1 cellular context compared by ENCODE assay signal in the genomic region with DNA sequence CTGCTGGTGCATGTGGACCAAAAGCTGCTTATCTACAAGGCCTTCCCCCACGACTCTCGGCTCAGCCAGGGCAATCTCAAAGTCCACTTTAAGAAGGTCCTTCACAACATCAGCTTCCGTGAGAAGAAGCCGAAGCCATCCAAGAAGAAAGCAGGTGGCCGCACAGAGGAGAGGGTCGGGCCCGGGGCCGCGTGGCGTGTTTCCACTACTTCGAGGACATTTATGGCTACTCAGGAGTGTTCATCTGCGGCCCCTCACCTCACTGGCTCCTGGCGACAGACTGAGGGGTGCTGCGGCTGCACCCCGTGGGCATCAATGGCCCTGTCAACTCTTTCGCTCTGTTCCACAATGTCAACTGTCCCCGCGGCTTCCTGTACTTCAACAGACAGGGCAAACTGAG.
TF ChIP-seq lines count a peak whose summit lies in the region.

No MANE protein-coding gene starts in this region.

TF ChIP-seq in H1, 55 proteins besides CTCF, POLR2A, EP300 and RAD21:
- TF ChIP-seq CREB1 (IDR thresholded peaks at IDR 0.05): no peak
- TF ChIP-seq HDAC2 (IDR thresholded peaks at IDR 0.05; ENCODE audit: borderline replicate concordance in 1 of 2, low read depth in 2 of 2, low read length in 2 of 2): no peak
- TF ChIP-seq SUZ12 (IDR thresholded peaks at IDR 0.05; ENCODE audit: low read length): no peak
- no peak for TF ChIP-seq SIX5 (IDR thresholded peaks at IDR 0.05; ENCODE audit: low read depth, low read length)
- TF ChIP-seq GTF2F1 (IDR thresholded peaks at IDR 0.05; ENCODE audit: borderline replicate concordance, low read depth, low read length): no peak
- TF ChIP-seq, protein P1, sequence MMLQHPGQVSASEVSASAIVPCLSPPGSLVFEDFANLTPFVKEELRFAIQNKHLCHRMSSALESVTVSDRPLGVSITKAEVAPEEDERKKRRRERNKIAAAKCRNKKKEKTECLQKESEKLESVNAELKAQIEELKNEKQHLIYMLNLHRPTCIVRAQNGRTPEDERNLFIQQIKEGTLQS (IDR thresholded peaks at IDR 0.05; ENCODE audit: insufficient read depth, low read depth, low read length): no peak
- TF ChIP-seq, protein P2, sequence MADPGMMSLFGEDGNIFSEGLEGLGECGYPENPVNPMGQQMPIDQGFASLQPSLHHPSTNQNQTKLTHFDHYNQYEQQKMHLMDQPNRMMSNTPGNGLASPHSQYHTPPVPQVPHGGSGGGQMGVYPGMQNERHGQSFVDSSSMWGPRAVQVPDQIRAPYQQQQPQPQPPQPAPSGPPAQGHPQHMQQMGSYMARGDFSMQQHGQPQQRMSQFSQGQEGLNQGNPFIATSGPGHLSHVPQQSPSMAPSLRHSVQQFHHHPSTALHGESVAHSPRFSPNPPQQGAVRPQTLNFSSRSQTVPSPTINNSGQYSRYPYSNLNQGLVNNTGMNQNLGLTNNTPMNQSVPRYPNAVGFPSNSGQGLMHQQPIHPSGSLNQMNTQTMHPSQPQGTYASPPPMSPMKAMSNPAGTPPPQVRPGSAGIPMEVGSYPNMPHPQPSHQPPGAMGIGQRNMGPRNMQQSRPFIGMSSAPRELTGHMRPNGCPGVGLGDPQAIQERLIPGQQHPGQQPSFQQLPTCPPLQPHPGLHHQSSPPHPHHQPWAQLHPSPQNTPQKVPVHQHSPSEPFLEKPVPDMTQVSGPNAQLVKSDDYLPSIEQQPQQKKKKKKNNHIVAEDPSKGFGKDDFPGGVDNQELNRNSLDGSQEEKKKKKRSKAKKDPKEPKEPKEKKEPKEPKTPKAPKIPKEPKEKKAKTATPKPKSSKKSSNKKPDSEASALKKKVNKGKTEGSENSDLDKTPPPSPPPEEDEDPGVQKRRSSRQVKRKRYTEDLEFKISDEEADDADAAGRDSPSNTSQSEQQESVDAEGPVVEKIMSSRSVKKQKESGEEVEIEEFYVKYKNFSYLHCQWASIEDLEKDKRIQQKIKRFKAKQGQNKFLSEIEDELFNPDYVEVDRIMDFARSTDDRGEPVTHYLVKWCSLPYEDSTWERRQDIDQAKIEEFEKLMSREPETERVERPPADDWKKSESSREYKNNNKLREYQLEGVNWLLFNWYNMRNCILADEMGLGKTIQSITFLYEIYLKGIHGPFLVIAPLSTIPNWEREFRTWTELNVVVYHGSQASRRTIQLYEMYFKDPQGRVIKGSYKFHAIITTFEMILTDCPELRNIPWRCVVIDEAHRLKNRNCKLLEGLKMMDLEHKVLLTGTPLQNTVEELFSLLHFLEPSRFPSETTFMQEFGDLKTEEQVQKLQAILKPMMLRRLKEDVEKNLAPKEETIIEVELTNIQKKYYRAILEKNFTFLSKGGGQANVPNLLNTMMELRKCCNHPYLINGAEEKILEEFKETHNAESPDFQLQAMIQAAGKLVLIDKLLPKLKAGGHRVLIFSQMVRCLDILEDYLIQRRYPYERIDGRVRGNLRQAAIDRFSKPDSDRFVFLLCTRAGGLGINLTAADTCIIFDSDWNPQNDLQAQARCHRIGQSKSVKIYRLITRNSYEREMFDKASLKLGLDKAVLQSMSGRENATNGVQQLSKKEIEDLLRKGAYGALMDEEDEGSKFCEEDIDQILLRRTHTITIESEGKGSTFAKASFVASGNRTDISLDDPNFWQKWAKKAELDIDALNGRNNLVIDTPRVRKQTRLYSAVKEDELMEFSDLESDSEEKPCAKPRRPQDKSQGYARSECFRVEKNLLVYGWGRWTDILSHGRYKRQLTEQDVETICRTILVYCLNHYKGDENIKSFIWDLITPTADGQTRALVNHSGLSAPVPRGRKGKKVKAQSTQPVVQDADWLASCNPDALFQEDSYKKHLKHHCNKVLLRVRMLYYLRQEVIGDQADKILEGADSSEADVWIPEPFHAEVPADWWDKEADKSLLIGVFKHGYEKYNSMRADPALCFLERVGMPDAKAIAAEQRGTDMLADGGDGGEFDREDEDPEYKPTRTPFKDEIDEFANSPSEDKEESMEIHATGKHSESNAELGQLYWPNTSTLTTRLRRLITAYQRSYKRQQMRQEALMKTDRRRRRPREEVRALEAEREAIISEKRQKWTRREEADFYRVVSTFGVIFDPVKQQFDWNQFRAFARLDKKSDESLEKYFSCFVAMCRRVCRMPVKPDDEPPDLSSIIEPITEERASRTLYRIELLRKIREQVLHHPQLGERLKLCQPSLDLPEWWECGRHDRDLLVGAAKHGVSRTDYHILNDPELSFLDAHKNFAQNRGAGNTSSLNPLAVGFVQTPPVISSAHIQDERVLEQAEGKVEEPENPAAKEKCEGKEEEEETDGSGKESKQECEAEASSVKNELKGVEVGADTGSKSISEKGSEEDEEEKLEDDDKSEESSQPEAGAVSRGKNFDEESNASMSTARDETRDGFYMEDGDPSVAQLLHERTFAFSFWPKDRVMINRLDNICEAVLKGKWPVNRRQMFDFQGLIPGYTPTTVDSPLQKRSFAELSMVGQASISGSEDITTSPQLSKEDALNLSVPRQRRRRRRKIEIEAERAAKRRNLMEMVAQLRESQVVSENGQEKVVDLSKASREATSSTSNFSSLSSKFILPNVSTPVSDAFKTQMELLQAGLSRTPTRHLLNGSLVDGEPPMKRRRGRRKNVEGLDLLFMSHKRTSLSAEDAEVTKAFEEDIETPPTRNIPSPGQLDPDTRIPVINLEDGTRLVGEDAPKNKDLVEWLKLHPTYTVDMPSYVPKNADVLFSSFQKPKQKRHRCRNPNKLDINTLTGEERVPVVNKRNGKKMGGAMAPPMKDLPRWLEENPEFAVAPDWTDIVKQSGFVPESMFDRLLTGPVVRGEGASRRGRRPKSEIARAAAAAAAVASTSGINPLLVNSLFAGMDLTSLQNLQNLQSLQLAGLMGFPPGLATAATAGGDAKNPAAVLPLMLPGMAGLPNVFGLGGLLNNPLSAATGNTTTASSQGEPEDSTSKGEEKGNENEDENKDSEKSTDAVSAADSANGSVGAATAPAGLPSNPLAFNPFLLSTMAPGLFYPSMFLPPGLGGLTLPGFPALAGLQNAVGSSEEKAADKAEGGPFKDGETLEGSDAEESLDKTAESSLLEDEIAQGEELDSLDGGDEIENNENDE (IDR thresholded peaks at IDR 0.05; ENCODE audit: insufficient replicate concordance, low read length): no peak
- no peak for TF ChIP-seq ZNF274 (IDR thresholded peaks at IDR 0.05; ENCODE audit: borderline replicate concordance, extremely low read depth, low read length)
- TF ChIP-seq, protein P3, sequence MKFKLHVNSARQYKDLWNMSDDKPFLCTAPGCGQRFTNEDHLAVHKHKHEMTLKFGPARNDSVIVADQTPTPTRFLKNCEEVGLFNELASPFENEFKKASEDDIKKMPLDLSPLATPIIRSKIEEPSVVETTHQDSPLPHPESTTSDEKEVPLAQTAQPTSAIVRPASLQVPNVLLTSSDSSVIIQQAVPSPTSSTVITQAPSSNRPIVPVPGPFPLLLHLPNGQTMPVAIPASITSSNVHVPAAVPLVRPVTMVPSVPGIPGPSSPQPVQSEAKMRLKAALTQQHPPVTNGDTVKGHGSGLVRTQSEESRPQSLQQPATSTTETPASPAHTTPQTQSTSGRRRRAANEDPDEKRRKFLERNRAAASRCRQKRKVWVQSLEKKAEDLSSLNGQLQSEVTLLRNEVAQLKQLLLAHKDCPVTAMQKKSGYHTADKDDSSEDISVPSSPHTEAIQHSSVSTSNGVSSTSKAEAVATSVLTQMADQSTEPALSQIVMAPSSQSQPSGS (IDR thresholded peaks at IDR 0.05; ENCODE audit: low read length): no peak
- no peak for TF ChIP-seq TAF7 (optimal IDR thresholded peaks at IDR 0.05; ENCODE audit: borderline replicate concordance, low read depth, low read length)
- no peak for TF ChIP-seq FOSL1 (IDR thresholded peaks at IDR 0.05; ENCODE audit: insufficient read depth, low read depth, low read length)
- no peak for TF ChIP-seq TBP (IDR thresholded peaks at IDR 0.05; ENCODE audit: low read depth, low read length)
- no peak for TF ChIP-seq KDM4A (IDR thresholded peaks at IDR 0.05; ENCODE audit: low read depth, low read length, severe bottlenecking)
- TF ChIP-seq TAF1 (IDR thresholded peaks at IDR 0.05; ENCODE audit: low read depth, low read length): no peak
- TF ChIP-seq RXRA (IDR thresholded peaks at IDR 0.05; ENCODE audit: insufficient read depth, low read depth, low read length): no peak
